8 cellular contexts compared by ENCODE assay signal in the genomic region with DNA sequence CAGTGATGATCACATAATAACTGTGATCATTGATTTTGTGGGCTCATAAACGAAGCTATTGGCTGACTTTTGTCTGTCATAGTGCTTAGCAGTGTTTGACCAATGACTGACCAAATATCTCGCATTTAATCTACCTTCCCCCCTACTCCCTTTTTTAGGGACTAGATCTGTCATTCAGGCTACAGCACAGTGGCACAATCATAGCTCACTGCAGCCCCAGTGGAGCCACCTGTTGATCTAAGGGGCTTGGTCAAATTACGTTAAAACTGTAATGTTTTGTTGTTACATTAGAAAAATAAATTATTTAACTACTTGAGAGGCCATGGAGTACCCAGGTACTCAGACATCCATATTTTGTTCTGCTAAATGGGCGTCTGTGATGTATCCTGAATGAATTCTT. TPM values are rescaled to one million over a fixed set of nuclear protein-coding genes. Genes with fewer than 3 reads are reported as not detected.
DNase-seq lines count a peak whose midpoint lies in the region; ATAC-seq and TF ChIP-seq lines count a peak whose summit lies in the region.

No MANE protein-coding gene starts in this region.

- TF ChIP-seq POLR2A in thyroid gland (IDR thresholded peaks at IDR 0.05) = no peak

- peak overlapping the region; percentile 97 for H3K27ac ChIP-seq in WERI-Rb-1
- no peak overlapping the region for H3K27ac ChIP-seq in iPS-20b (ENCODE audit: low read length)
- peak overlapping the region; percentile 12 to 95 (median 93) for H3K27ac ChIP-seq in thyroid gland

- no peaks in the 10 kb centered on the region for H3K36me3 Mint-ChIP-seq in activated naive CD4-positive, alpha-beta T cell treated with anti-CD3 and anti-CD28 coated beads for 36 hours (ENCODE audit: low read depth)

- H3K27me3 ChIP-seq in WERI-Rb-1 (ENCODE audit: insufficient read depth, low read depth, severe bottlenecking) (no peaks in the 10 kb centered on the region), iPS-20b (ENCODE audit: insufficient read depth, low read length) (no peaks in the 10 kb centered on the region), thyroid gland (no peaks in the 10 kb centered on the region)

- H3K36me3 ChIP-seq in WERI-Rb-1 (no peaks in the 10 kb centered on the region), iPS-20b (ENCODE audit: insufficient read depth, low read depth, low read length) (no peaks in the 10 kb centered on the region), thyroid gland (no peaks in the 10 kb centered on the region)

- H3K9me3 Mint-ChIP-seq in activated naive CD4-positive, alpha-beta T cell treated with anti-CD3 and anti-CD28 coated beads for 36 hours = no peaks in the 10 kb centered on the region

- intact Hi-C loops in activated naive CD4-positive, alpha-beta T cell treated with anti-CD3 and anti-CD28 coated beads for 36 hours (cut with micrococcal nuclease) = no loop called here
- intact Hi-C loops in thyroid gland (cut with DNase I) = no loop called here

- no peaks in the 10 kb centered on the region for H3K4me1 ChIP-seq in iPS-20b (ENCODE audit: insufficient read depth, low read length)
- H3K4me1 ChIP-seq in thyroid gland = no peaks in the 10 kb centered on the region

- H3K27ac Mint-ChIP-seq in activated naive CD4-positive, alpha-beta T cell treated with anti-CD3 and anti-CD28 coated beads for 36 hours = peak overlapping the region; percentile 93

- TF ChIP-seq CTCF in WERI-Rb-1 (IDR thresholded peaks at IDR 0.05; ENCODE audit: low read depth, low read length) = no peak
- no peak for TF ChIP-seq CTCF in thyroid gland (IDR thresholded peaks at IDR 0.05)

- WGBS in thyroid gland, 2 donors = 35 to 38% methylated on average over 4 of the region's 4 CpGs

- H3K27me3 Mint-ChIP-seq in activated naive CD4-positive, alpha-beta T cell treated with anti-CD3 and anti-CD28 coated beads for 36 hours (ENCODE audit: low read depth) = no peaks in the 10 kb centered on the region

- peak overlapping the region; percentile 86 for H3K4me3 Mint-ChIP-seq in activated naive CD4-positive, alpha-beta T cell treated with anti-CD3 and anti-CD28 coated beads for 36 hours

- no peak for DNase-seq in activated naive CD4-positive, alpha-beta T cell treated with anti-CD3 and anti-CD28 coated beads for 36 hours
- no peak for DNase-seq in activated naive CD4-positive, alpha-beta T cell treated with anti-CD3 and anti-CD28 coated beads, Interleukin-2, amount 50 U/mL, for 16 hours
- no peak for DNase-seq in WERI-Rb-1
- no peak for DNase-seq in thyroid gland
- DNase-seq in germinal center (ENCODE audit: low spot score) = no peak
- no peak for DNase-seq in putamen (ENCODE audit: low spot score)

- H3K9me3 ChIP-seq in WERI-Rb-1 (ENCODE audit: severe bottlenecking) = no peaks in the 10 kb centered on the region
- no peaks in the 10 kb centered on the region for H3K9me3 ChIP-seq in iPS-20b (ENCODE audit: insufficient read depth, low read depth, low read length)
- H3K9me3 ChIP-seq in thyroid gland = no peaks in the 10 kb centered on the region

- H3K9ac ChIP-seq in iPS-20b (ENCODE audit: low read depth, low read length) = peak overlapping the region; percentile 95; the same call in 1 of the 2 replicates

- H3K4me1 Mint-ChIP-seq in activated naive CD4-positive, alpha-beta T cell treated with anti-CD3 and anti-CD28 coated beads for 36 hours (ENCODE audit: low read depth) = peaks cover 23% of the 10 kb centered on the region

- H3K4me3 ChIP-seq in WERI-Rb-1 (ENCODE audit: low read depth, low read length) (peak overlapping the region; percentile 98), iPS-20b (ENCODE audit: low read length) (peak overlapping the region; percentile 96), thyroid gland (replicated peaks in 1 of 3) (no peak overlapping the region)

- no peak for ATAC-seq in HG02588 (IDR thresholded peaks at IDR 0.05; ENCODE audit: unreplicated experiment)

- CTCF ChIA-PET in activated naive CD4-positive, alpha-beta T cell treated with anti-CD3 and anti-CD28 coated beads for 36 hours (lab: Charles Lee) = no interaction called here

RNA-seq across cellular contexts. Expression of gene FUNDC2, which starts 1.5 kb away (rescaled TPM):
- 10 to 100 TPM; 94.3 to 95.5 TPM for total RNA-seq in activated naive CD4-positive, alpha-beta T cell treated with anti-CD3 and anti-CD28 coated beads for 36 hours
- total RNA-seq in thyroid gland = 10 to 100 TPM; 50.7 to 78.5 (median 69.0) TPM

RNA-seq across cellular contexts. Expression of gene F8, which starts 5.7 kb away (rescaled TPM):
- 1 to 10 TPM; 4.1 to 4.6 TPM for total RNA-seq in activated naive CD4-positive, alpha-beta T cell treated with anti-CD3 and anti-CD28 coated beads for 36 hours
- 10 to 100 TPM; 17.3 to 43.1 (median 29.3) TPM for total RNA-seq in thyroid gland

RNA-seq across cellular contexts. Expression of gene CMC4, which starts 42.7 kb away (rescaled TPM):
- total RNA-seq in activated naive CD4-positive, alpha-beta T cell treated with anti-CD3 and anti-CD28 coated beads for 36 hours = 1 to 10 TPM; 5.8 to 7.7 TPM
- 10 to 100 TPM; 10.5 to 29.5 (median 21.8) TPM for total RNA-seq in thyroid gland

RNA-seq across cellular contexts. Expression of gene MTCP1, which starts 42.7 kb away (rescaled TPM):
- total RNA-seq in activated naive CD4-positive, alpha-beta T cell treated with anti-CD3 and anti-CD28 coated beads for 36 hours = 10 to 100 TPM; 15.0 to 19.3 TPM
- total RNA-seq in thyroid gland = 1 to 10 TPM in 1 of 4 donors, under 1 TPM in 3; 0.78 to 4.3 (median 0.92) TPM

RNA-seq across cellular contexts. Expression of gene BRCC3, which starts 43.1 kb away (rescaled TPM):
- 10 to 100 TPM; 15.4 to 17.9 TPM for total RNA-seq in activated naive CD4-positive, alpha-beta T cell treated with anti-CD3 and anti-CD28 coated beads for 36 hours
- total RNA-seq in thyroid gland = 10 to 100 TPM in 3 of 4 donors, 1 to 10 TPM in 1; 9.7 to 21.9 (median 18.0) TPM

Comparison
In these comparisons a context has a peak if more than half of its experiments do, and no peak if none do; other contexts are left out.
1. H3K4me3 ChIP-seq: peak in WERI-Rb-1 (single experiment) and iPS-20b (single experiment); none in thyroid gland (0 of 3).